Comparison of ENCODE assay signal across 8 cellular contexts in the genomic region with DNA sequence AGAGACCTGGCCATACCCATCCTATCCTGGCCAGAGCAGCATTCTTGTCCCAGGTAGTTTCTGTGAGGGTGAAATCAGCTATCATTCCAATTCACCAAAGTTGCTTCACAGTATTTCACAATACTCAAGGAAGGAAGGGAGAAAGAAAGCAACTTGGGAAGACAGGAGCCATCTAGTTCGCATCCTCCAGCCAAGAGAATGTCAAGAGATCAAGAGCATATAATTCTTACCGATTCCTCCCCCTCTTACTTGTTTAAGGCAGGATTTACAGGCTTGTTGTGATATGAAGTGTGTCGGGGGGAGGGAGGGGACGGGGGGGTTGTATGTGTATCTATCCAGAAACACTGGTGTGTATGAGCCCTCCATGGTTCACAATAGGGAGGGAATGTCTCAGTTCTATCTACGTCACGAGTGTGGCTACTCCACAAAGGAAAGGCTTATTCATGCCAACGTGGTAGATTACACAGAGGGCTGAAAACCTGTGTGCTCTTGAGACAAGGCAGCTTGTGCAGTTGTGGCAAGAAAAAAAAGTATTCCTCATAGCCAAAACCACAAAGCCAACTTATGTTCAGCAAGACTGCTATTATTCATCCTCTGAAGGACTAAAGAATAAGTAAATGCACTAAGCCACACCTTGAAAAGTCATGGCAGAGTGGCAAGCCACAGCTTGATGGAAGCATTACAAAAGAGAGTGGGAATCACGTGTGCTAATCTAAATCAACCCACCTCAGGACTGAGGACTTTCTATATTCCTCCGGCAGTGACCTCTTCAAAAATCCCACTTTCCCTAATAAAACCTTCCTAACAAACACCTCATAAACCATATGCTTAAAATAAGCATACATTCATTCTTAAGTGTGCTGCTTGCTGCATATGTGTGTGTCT. TPM values are rescaled to one million over a fixed set of nuclear protein-coding genes. Genes with fewer than 3 reads are reported as not detected.
DNase-seq lines count a peak whose midpoint lies in the region; ATAC-seq, FAIRE-seq and TF ChIP-seq lines count a peak whose summit lies in the region.

No MANE protein-coding gene starts in this region.

- peak overlapping the region; percentile 79 for H3K9ac ChIP-seq in keratinocyte (ENCODE audit: control insufficient read depth, extremely low read depth, insufficient read depth, low read length)

- intact Hi-C loops in tibial artery (cut with DNase I; ENCODE audit: low total_unique reads) = no loop called here

- H3K4me1 Mint-ChIP-seq in activated T-cell treated with anti-CD3 and anti-CD28 coated beads, Interleukin-2, amount 50 U/mL, for 24 hours (ENCODE audit: low read depth) = peaks cover 67% of the 10 kb centered on the region

- H2AFZ ChIP-seq in keratinocyte (ENCODE audit: control insufficient read depth, low read length) = no peak overlapping the region

- dilution Hi-C loops in keratinocyte (cut with MboI; ENCODE audit: extremely low pct_ligation_motif_present, low sequenced_read_pairs) = no loop called here

- FAIRE-seq in keratinocyte (lab: Jason Lieb, UNC) = peak; percentile 86

- H3K4me1 ChIP-seq in keratinocyte (ENCODE audit: control insufficient read depth, extremely low read depth, insufficient read depth, low read length) = peaks cover 59% of the 10 kb centered on the region
- H3K4me1 ChIP-seq in tibial artery = peaks cover 0 to 95% (median 63%) of the 10 kb centered on the region in 4 donors

- peak overlapping the region; percentile 94 for H3K27ac Mint-ChIP-seq in activated T-cell treated with anti-CD3 and anti-CD28 coated beads, Interleukin-2, amount 50 U/mL, for 24 hours

- no peaks in the 10 kb centered on the region for H4K20me1 ChIP-seq in keratinocyte (ENCODE audit: control insufficient read depth, extremely low read depth, insufficient read depth, low read length)

- no peaks in the 10 kb centered on the region for H3K27me3 Mint-ChIP-seq in activated T-cell treated with anti-CD3 and anti-CD28 coated beads, Interleukin-2, amount 50 U/mL, for 24 hours

- H3K4me3 Mint-ChIP-seq in activated T-cell treated with anti-CD3 and anti-CD28 coated beads, Interleukin-2, amount 50 U/mL, for 24 hours = peak overlapping the region; percentile 31

- peaks cover 52% of the 10 kb centered on the region for H3K79me2 ChIP-seq in keratinocyte (ENCODE audit: control insufficient read depth, insufficient read depth, low read length)

- peak overlapping the region; percentile 5 to 58 (median 37) for H3K4me3 ChIP-seq in keratinocyte (ENCODE audit: control insufficient read depth in 2 of 3, extremely low read depth in 1 of 3, insufficient read depth in 2 of 3, low read depth in 1 of 3, low read length in 3 of 3)
- no peak overlapping the region for H3K4me3 ChIP-seq in tibial artery

- peaks cover 47% of the 10 kb centered on the region for H3K36me3 Mint-ChIP-seq in activated T-cell treated with anti-CD3 and anti-CD28 coated beads, Interleukin-2, amount 50 U/mL, for 24 hours (ENCODE audit: low read depth)

- DNase-seq in activated T-cell treated with anti-CD3 and anti-CD28 coated beads for 48 hours (ENCODE audit: low read depth) = peak; percentile 15
- DNase-seq in activated T-cell treated with anti-CD3 and anti-CD28 coated beads, Interleukin-2, amount 50 U/mL, for 1 hour = no peak
- no peak for DNase-seq in activated T-cell treated with anti-CD3 and anti-CD28 coated beads, Interleukin-2, amount 50 U/mL, for 24 hours
- DNase-seq in keratinocyte (ENCODE audit: low read depth, low spot score) = peak; percentile 99
- DNase-seq in tibial artery = no peak
- no peak for DNase-seq in pons (ENCODE audit: low spot score)
- no peak for DNase-seq in NCI-H2029 (lab: John Stamatoyannopoulos, UW)

- ATAC-seq in GM18870 (IDR thresholded peaks at IDR 0.05; ENCODE audit: unreplicated experiment) = no peak

- H3K9me3 Mint-ChIP-seq in activated T-cell treated with anti-CD3 and anti-CD28 coated beads, Interleukin-2, amount 50 U/mL, for 24 hours = peaks cover 3% of the 10 kb centered on the region

- no peaks in the 10 kb centered on the region for H3K27me3 ChIP-seq in keratinocyte (ENCODE audit: control insufficient read depth, extremely low read depth, insufficient read depth, low read length)
- H3K27me3 ChIP-seq in tibial artery = no peaks in the 10 kb centered on the region

- H3K36me3 ChIP-seq in keratinocyte (ENCODE audit: control insufficient read depth in 2 of 2, extremely low read depth in 1 of 2, insufficient read depth in 2 of 2, low read length in 2 of 2) (peaks cover 8 to 22% of the 10 kb centered on the region in 2 experiments), tibial artery (peaks cover 18 to 26% (median 22%) of the 10 kb centered on the region in 3 donors)

- H3K27ac ChIP-seq in keratinocyte (ENCODE audit: control insufficient read depth, insufficient read depth, low read length) (peak overlapping the region; percentile 95), tibial artery (peak overlapping the region; percentile 59 to 94)

- H3K9me3 ChIP-seq in keratinocyte (ENCODE audit: control insufficient read depth, low read depth, low read length) (no peaks in the 10 kb centered on the region), tibial artery (no peaks in the 10 kb centered on the region)

- H3K4me2 ChIP-seq in keratinocyte (ENCODE audit: control insufficient read depth, extremely low read depth, insufficient read depth, low read depth, low read length) = peak overlapping the region; percentile 79

- TF ChIP-seq CTCF in keratinocyte (optimal IDR thresholded peaks at IDR 0.05 in 1 of 3, IDR thresholded peaks at IDR 0.05 in 1 of 3, conservative IDR thresholded peaks at IDR 0.05 in 1 of 3; ENCODE audit: extremely low read depth in 1 of 3, insufficient read depth in 2 of 3, low read length in 3 of 3) = no peak
- no peak for TF ChIP-seq CTCF in tibial artery (IDR thresholded peaks at IDR 0.05)

- H3K9me1 ChIP-seq in keratinocyte (ENCODE audit: control insufficient read depth, extremely low read depth, insufficient read depth, low read length) = peaks cover 4% of the 10 kb centered on the region

RNA-seq across cellular contexts. Expression of a gene that starts 35.0 kb away (rescaled TPM):
- 230 to 283 TPM (median 268 TPM) in 3 replicates for polyA plus RNA-seq in keratinocyte
- polyA plus RNA-seq in keratinocyte (2011; ENCODE audit: low read depth) = 278 TPM
- 207 and 228 TPM in 2 replicates for polyA plus RNA-seq in keratinocyte (2011; cell fraction: cytosol; rRNA removed)
- polyA plus RNA-seq in keratinocyte (2011; cell fraction: nucleus; rRNA removed) = 238 and 270 TPM in 2 replicates
- 126 and 172 TPM in 2 replicates for polyA plus RNA-seq in keratinocyte (2012; ENCODE audit: low replicate concordance)
- polyA minus RNA-seq in keratinocyte = 432 to 917 TPM (median 616 TPM) in 3 replicates
- polyA minus RNA-seq in keratinocyte (2011; cell fraction: cytosol; rRNA and poly(A)+ RNA removed) = 300 TPM
- 187 and 466 TPM in 2 replicates for polyA minus RNA-seq in keratinocyte (2011; cell fraction: nucleus; rRNA and poly(A)+ RNA removed)

Comparison
In these comparisons a context has a peak if more than half of its experiments do, and no peak if none do; other contexts are left out.
1. DNase-seq: peak in activated T-cell treated with anti-CD3 and anti-CD28 coated beads for 48 hours (single experiment) and keratinocyte (single experiment); none in activated T-cell treated with anti-CD3 and anti-CD28 coated beads, Interleukin-2, amount 50 U/mL, for 1 hour (single experiment), activated T-cell treated with anti-CD3 and anti-CD28 coated beads, Interleukin-2, amount 50 U/mL, for 24 hours (single experiment), tibial artery (0 of 2), pons (single experiment) and NCI-H2029 (single experiment).
2. H3K4me3 ChIP-seq: peak in keratinocyte (3 of 3); none in tibial artery (0 of 2).